20 cellular contexts compared by ENCODE assay signal in genomic region chr22:20637740-20638139, GRCh38.
A peak's percentile ranks its signal among the peaks of the same experiment; 100 is the strongest.
DNase-seq lines count a peak whose midpoint lies in the region; ATAC-seq and TF ChIP-seq lines count a peak whose summit lies in the region.
"Had no signal": no experiment of that assay in that cellular context is flagged by ENCODE, and none has a peak within 500 bp of the region (broad histone marks: within the 10 kb centered on the region; RNA-seq: fewer than 3 reads in every experiment).

No MANE protein-coding gene starts in this region.

- H3K36me3 Mint-ChIP-seq in activated CD8-positive, alpha-beta memory T cell treated with anti-CD3 and anti-CD28 coated beads, Interleukin-2, amount 10 ng/mL, durations not matched to agents 7 days and 5 days: no peaks in the 10 kb centered on the region
- no peaks in the 10 kb centered on the region for H3K36me3 Mint-ChIP-seq in activated naive CD4-positive, alpha-beta T cell treated with anti-CD3 and anti-CD28 coated beads, Interleukin-2, amount 10 ng/mL, durations not matched to agents 7 days and 5 days
- H3K36me3 Mint-ChIP-seq in activated T-helper 17 cell treated with anti-CD3 and anti-CD28 coated beads, Interleukin-2, amount 50 U/mL, for 72 hours (ENCODE audit: low read depth): no peaks in the 10 kb centered on the region
- H3K36me3 Mint-ChIP-seq in mesothelial cell of epicardium: no peaks in the 10 kb centered on the region
- H3K36me3 Mint-ChIP-seq: CD4-positive, alpha-beta memory T cell had no signal

- no peaks in the 10 kb centered on the region for H3K9me3 Mint-ChIP-seq in activated CD8-positive, alpha-beta memory T cell treated with anti-CD3 and anti-CD28 coated beads, Interleukin-2, amount 10 ng/mL, durations not matched to agents 7 days and 5 days (ENCODE audit: low read depth)
- H3K9me3 Mint-ChIP-seq in activated naive CD4-positive, alpha-beta T cell treated with anti-CD3 and anti-CD28 coated beads, Interleukin-2, amount 10 ng/mL, durations not matched to agents 7 days and 5 days: peaks cover 3% of the 10 kb centered on the region
- no peaks in the 10 kb centered on the region for H3K9me3 Mint-ChIP-seq in activated T-helper 17 cell treated with anti-CD3 and anti-CD28 coated beads, Interleukin-2, amount 50 U/mL, for 72 hours
- H3K9me3 Mint-ChIP-seq in mesothelial cell of epicardium: peaks cover 3% of the 10 kb centered on the region

- in situ Hi-C loops in GM13977 (cut with MboI; ENCODE audit: low pct_unique_long_range_greater_than_20kb, low sequenced_read_pairs, unreplicated experiment): no loop called here

- DNase-seq in activated CD8-positive, alpha-beta memory T cell treated with anti-CD3 and anti-CD28 coated beads, Interleukin-2, amount 10 ng/mL, durations not matched to agents 7 days and 5 days: no peak
- DNase-seq in activated CD8-positive, alpha-beta memory T cell treated with anti-CD3 and anti-CD28 coated beads, Interleukin-2, amount 50 U/mL, for 4 hours: no peak
- peak; percentile 5 for DNase-seq in activated naive CD4-positive, alpha-beta T cell treated with anti-CD3 and anti-CD28 coated beads, Interleukin-2, amount 10 ng/mL, durations not matched to agents 7 days and 5 days
- no peak for DNase-seq in activated naive CD4-positive, alpha-beta T cell (lab: John Stamatoyannopoulos, UW)
- no peak for DNase-seq in mesothelial cell of epicardium (ENCODE audit: low spot score in 2 of 2, unreplicated experiment in 2 of 2)
- DNase-seq in erythroblast (lab: John Stamatoyannopoulos, UW): no peak
- DNase-seq in GM13977 (ENCODE audit: low spot score): no peak
- DNase-seq: 8988T; C1 segment of cervical spinal cord; Calu3; CD4-positive, alpha-beta memory T cell; COR-L47; DMS53; DMS79 treated with DMSO at 0.1 percent for 48 hours; GF-D8; H9; HFFc6 had no signal

- TF ChIP-seq POLR2A in erythroblast (IDR thresholded peaks at IDR 0.05; ENCODE audit: low read length): no peak

- peaks cover 3% of the 10 kb centered on the region for H3K4me1 Mint-ChIP-seq in activated CD8-positive, alpha-beta memory T cell treated with anti-CD3 and anti-CD28 coated beads, Interleukin-2, amount 10 ng/mL, durations not matched to agents 7 days and 5 days
- no peaks in the 10 kb centered on the region for H3K4me1 Mint-ChIP-seq in activated naive CD4-positive, alpha-beta T cell treated with anti-CD3 and anti-CD28 coated beads, Interleukin-2, amount 10 ng/mL, durations not matched to agents 7 days and 5 days
- no peaks in the 10 kb centered on the region for H3K4me1 Mint-ChIP-seq in activated T-helper 17 cell treated with anti-CD3 and anti-CD28 coated beads, Interleukin-2, amount 50 U/mL, for 72 hours
- peaks cover 19% of the 10 kb centered on the region for H3K4me1 Mint-ChIP-seq in mesothelial cell of epicardium
- H3K4me1 Mint-ChIP-seq: CD4-positive, alpha-beta memory T cell had no signal

- CTCF ChIA-PET in activated CD8-positive, alpha-beta memory T cell treated with anti-CD3 and anti-CD28 coated beads, Interleukin-2, amount 10 ng/mL, durations not matched to agents 7 days and 5 days (lab: Charles Lee): no interaction called here
- CTCF ChIA-PET in activated naive CD4-positive, alpha-beta T cell treated with anti-CD3 and anti-CD28 coated beads, Interleukin-2, amount 10 ng/mL, durations not matched to agents 7 days and 5 days (lab: Charles Lee): no interaction called here

- TF ChIP-seq CTCF in mesothelial cell of epicardium (IDR thresholded peaks at IDR 0.05; ENCODE audit: unreplicated experiment) (no peak), GM13977 (IDR thresholded peaks at IDR 0.05; ENCODE audit: extremely low read depth, insufficient read depth, missing control alignments) (no peak)

- H3K4me3 Mint-ChIP-seq in activated CD8-positive, alpha-beta memory T cell treated with anti-CD3 and anti-CD28 coated beads, Interleukin-2, amount 10 ng/mL, durations not matched to agents 7 days and 5 days: no peak overlapping the region
- H3K4me3 Mint-ChIP-seq in activated naive CD4-positive, alpha-beta T cell treated with anti-CD3 and anti-CD28 coated beads, Interleukin-2, amount 10 ng/mL, durations not matched to agents 7 days and 5 days: no peak overlapping the region
- H3K4me3 Mint-ChIP-seq in activated T-helper 17 cell treated with anti-CD3 and anti-CD28 coated beads, Interleukin-2, amount 50 U/mL, for 72 hours: no peak overlapping the region
- no peak overlapping the region for H3K4me3 Mint-ChIP-seq in mesothelial cell of epicardium
- H3K4me3 Mint-ChIP-seq: CD4-positive, alpha-beta memory T cell; GM23338; H9; HFFc6 had no signal

- ATAC-seq in activated CD8-positive, alpha-beta memory T cell treated with anti-CD3 and anti-CD28 coated beads, Interleukin-2, amount 10 ng/mL, durations not matched to agents 7 days and 5 days: peak; percentile 20
- peak; percentile 80 for ATAC-seq in activated T-helper 17 cell treated with anti-CD3 and anti-CD28 coated beads, Interleukin-2, amount 50 U/mL, for 72 hours (replicated peaks)
- ATAC-seq: GM23338, HCT116 had no signal

- H3K27ac Mint-ChIP-seq in activated CD8-positive, alpha-beta memory T cell treated with anti-CD3 and anti-CD28 coated beads, Interleukin-2, amount 10 ng/mL, durations not matched to agents 7 days and 5 days: no peak overlapping the region
- no peak overlapping the region for H3K27ac Mint-ChIP-seq in activated naive CD4-positive, alpha-beta T cell treated with anti-CD3 and anti-CD28 coated beads, Interleukin-2, amount 10 ng/mL, durations not matched to agents 7 days and 5 days
- no peak overlapping the region for H3K27ac Mint-ChIP-seq in activated T-helper 17 cell treated with anti-CD3 and anti-CD28 coated beads, Interleukin-2, amount 50 U/mL, for 72 hours
- peak overlapping the region; percentile 36 for H3K27ac Mint-ChIP-seq in mesothelial cell of epicardium
- H3K27ac Mint-ChIP-seq: CD4-positive, alpha-beta memory T cell; GM23338; H9; HFFc6 had no signal

- H3K27me3 Mint-ChIP-seq in activated CD8-positive, alpha-beta memory T cell treated with anti-CD3 and anti-CD28 coated beads, Interleukin-2, amount 10 ng/mL, durations not matched to agents 7 days and 5 days: peaks cover 26% of the 10 kb centered on the region
- H3K27me3 Mint-ChIP-seq in activated naive CD4-positive, alpha-beta T cell treated with anti-CD3 and anti-CD28 coated beads, Interleukin-2, amount 10 ng/mL, durations not matched to agents 7 days and 5 days: peaks cover 60% of the 10 kb centered on the region
- H3K27me3 Mint-ChIP-seq in activated T-helper 17 cell treated with anti-CD3 and anti-CD28 coated beads, Interleukin-2, amount 50 U/mL, for 72 hours: peaks cover 7% of the 10 kb centered on the region
- peaks cover 12% of the 10 kb centered on the region for H3K27me3 Mint-ChIP-seq in mesothelial cell of epicardium (ENCODE audit: low read depth)
